1 cellular context compared by ENCODE assay signal in genomic region chr19:58380736-58381459, GRCh38.
TF ChIP-seq lines count a peak whose summit lies in the region.

Gene ZNF837 (minus strand): TSS chr19:58381030. CDS start chr19:58369332, 11,698 bp downstream.

TF ChIP-seq in K562, 482 proteins besides CTCF, POLR2A, EP300 and RAD21 (continued from another document and continues in another):
- no peak for TF ChIP-seq DEAF1 (CRISPR knock-in tag; IDR thresholded peaks at IDR 0.05)
- no peak for TF ChIP-seq KLF10 (CRISPR knock-in tag; IDR thresholded peaks at IDR 0.05)
- TF ChIP-seq ZNF76 (CRISPR knock-in tag; IDR thresholded peaks at IDR 0.05; ENCODE audit: borderline replicate concordance): peak; percentile 79; the same call in 1 of the 2 replicates
- TF ChIP-seq RNF2 (IDR thresholded peaks at IDR 0.05): peak; percentile 69; the same call in 1 of the 2 replicates
- TF ChIP-seq FIP1L1 (IDR thresholded peaks at IDR 0.05; ENCODE audit: low read depth, low read length, poor library complexity, severe bottlenecking): peak; percentile 99
- peak; percentile 34; the same call in 1 of the 2 replicates for TF ChIP-seq MITF (IDR thresholded peaks at IDR 0.05)
- TF ChIP-seq OTX1 (CRISPR knock-in tag; IDR thresholded peaks at IDR 0.05): 0 out of 2 replicates have a peak, but pooled peaks have one; percentile 1
- TF ChIP-seq CREB1 (IDR thresholded peaks at IDR 0.05): peak; percentile 76
- peak; percentile 88 for TF ChIP-seq CREB1 (CRISPR knock-in tag; IDR thresholded peaks at IDR 0.05)
- peak; percentile 96 for TF ChIP-seq ZC3H11A (IDR thresholded peaks at IDR 0.05; ENCODE audit: low read depth, low read length)
- peak; percentile 97 for TF ChIP-seq ZEB2 (IDR thresholded peaks at IDR 0.05)
- no peak for TF ChIP-seq EHMT2 (IDR thresholded peaks at IDR 0.05)
- no peak; the same call in 1 of the 2 replicates for TF ChIP-seq ZNF274 (IDR thresholded peaks at IDR 0.05; ENCODE audit: borderline replicate concordance, low read depth, low read length)
- TF ChIP-seq ZNF609 (CRISPR knock-in tag; IDR thresholded peaks at IDR 0.05; ENCODE audit: borderline replicate concordance): 0 out of 2 replicates have a peak, but pooled peaks have one; percentile 47
- peak; percentile 99 for TF ChIP-seq HNRNPLL (IDR thresholded peaks at IDR 0.05; ENCODE audit: low read depth, low read length, poor library complexity, severe bottlenecking)
- peak in 1 of 2 experiments; percentile 3; a peak in 2 of 4 replicates for TF ChIP-seq TEAD1 (CRISPR knock-in tag; IDR thresholded peaks at IDR 0.05)
- 0 out of 2 replicates have a peak, but pooled peaks have one; percentile 53 for TF ChIP-seq ZBED1 (IDR thresholded peaks at IDR 0.05)
- TF ChIP-seq MAZ (CRISPR knock-in tag; conservative IDR thresholded peaks at IDR 0.05 in 1 of 2, IDR thresholded peaks at IDR 0.05 in 1 of 2): peak; percentile 96 to 97
- 0 out of 2 replicates have a peak, but pooled peaks have one; percentile 91 for TF ChIP-seq RBM34 (IDR thresholded peaks at IDR 0.05; ENCODE audit: borderline replicate concordance, insufficient read depth, low read length)
- TF ChIP-seq RFX1 (IDR thresholded peaks at IDR 0.05): peak; percentile 100
- peak; percentile 86 for TF ChIP-seq ATF7 (IDR thresholded peaks at IDR 0.05)
- peak; percentile 88 for TF ChIP-seq DIDO1 (tag; IDR thresholded peaks at IDR 0.05; ENCODE audit: low read depth)
- no peak for TF ChIP-seq ARID3A (IDR thresholded peaks at IDR 0.05; ENCODE audit: borderline replicate concordance, low read depth, low read length)
- TF ChIP-seq ZC3H8 (IDR thresholded peaks at IDR 0.05): no peak
- no peak for TF ChIP-seq ZFPM2 (CRISPR knock-in tag; IDR thresholded peaks at IDR 0.05)
- TF ChIP-seq TAF15 (IDR thresholded peaks at IDR 0.05; ENCODE audit: low read depth, low read length): 0 out of 2 replicates have a peak, but pooled peaks have one; percentile 16
- TF ChIP-seq NCOA2 (IDR thresholded peaks at IDR 0.05; ENCODE audit: partially characterized antibody in 2 of 2): no peak
- peak; percentile 95 for TF ChIP-seq MTA3 (IDR thresholded peaks at IDR 0.05; ENCODE audit: borderline replicate concordance)
- TF ChIP-seq HMG20A (CRISPR knock-in tag; conservative IDR thresholded peaks at IDR 0.05): no peak
- TF ChIP-seq ARNT (IDR thresholded peaks at IDR 0.05): no peak
- no peak for TF ChIP-seq SRSF3 (IDR thresholded peaks at IDR 0.05; ENCODE audit: insufficient read depth, low read length)
- TF ChIP-seq NKRF (IDR thresholded peaks at IDR 0.05; ENCODE audit: borderline replicate concordance): peak; percentile 57; the same call in 1 of the 2 replicates
- TF ChIP-seq ZNF780A (CRISPR knock-in tag; IDR thresholded peaks at IDR 0.05): no peak
- no peak for TF ChIP-seq HOXB6 (CRISPR knock-in tag; IDR thresholded peaks at IDR 0.05; ENCODE audit: borderline replicate concordance)
- TF ChIP-seq HDAC3 (IDR thresholded peaks at IDR 0.05; ENCODE audit: borderline replicate concordance, partially characterized antibody): peak; percentile 62
- no peak for TF ChIP-seq CBFA2T2 (conservative IDR thresholded peaks at IDR 0.05)
- peak; percentile 61 for TF ChIP-seq ESRRA (IDR thresholded peaks at IDR 0.05; ENCODE audit: borderline replicate concordance, low read depth)
- TF ChIP-seq ARHGAP35 (IDR thresholded peaks at IDR 0.05; ENCODE audit: partially characterized antibody): no peak
- TF ChIP-seq GMEB1 (CRISPR knock-in tag; IDR thresholded peaks at IDR 0.05): peak; percentile 83
- no peak for TF ChIP-seq MYNN (IDR thresholded peaks at IDR 0.05)
- TF ChIP-seq MYNN (CRISPR knock-in tag; IDR thresholded peaks at IDR 0.05): no peak
- TF ChIP-seq FOXM1 (IDR thresholded peaks at IDR 0.05; ENCODE audit: low read depth): no peak
- TF ChIP-seq FOXM1 (CRISPR knock-in tag; IDR thresholded peaks at IDR 0.05; ENCODE audit: low read depth): peak; percentile 40; the same call in 1 of the 2 replicates
- TF ChIP-seq ZNF347 (CRISPR knock-in tag; IDR thresholded peaks at IDR 0.05; ENCODE audit: low read depth): no peak
- no peak for TF ChIP-seq USF1 (CRISPR knock-in tag; IDR thresholded peaks at IDR 0.05)
- TF ChIP-seq L3MBTL2 (IDR thresholded peaks at IDR 0.05): peak; percentile 93
- peak; percentile 67; the same call in 1 of the 2 replicates for TF ChIP-seq MAX (CRISPR knock-in tag; IDR thresholded peaks at IDR 0.05)
- no peak for TF ChIP-seq MAFF (IDR thresholded peaks at IDR 0.05; ENCODE audit: low read length)
- TF ChIP-seq MEF2A (IDR thresholded peaks at IDR 0.05; ENCODE audit: control insufficient read depth, low read depth, low read length): no peak
- no peak for TF ChIP-seq SNIP1 (IDR thresholded peaks at IDR 0.05; ENCODE audit: low read depth)
- TF ChIP-seq ZBTB7A (IDR thresholded peaks at IDR 0.05; ENCODE audit: borderline replicate concordance, control insufficient read depth, low read depth, low read length): peak; percentile 88
- no peak for TF ChIP-seq MYBL2 (IDR thresholded peaks at IDR 0.05; ENCODE audit: low read depth)
- no peak for TF ChIP-seq MYBL2 (CRISPR knock-in tag; IDR thresholded peaks at IDR 0.05; ENCODE audit: borderline replicate concordance)
- TF ChIP-seq CGGBP1 (CRISPR knock-in tag; IDR thresholded peaks at IDR 0.05): peak; percentile 78
- TF ChIP-seq ZNF217 (CRISPR knock-in tag; IDR thresholded peaks at IDR 0.05): no peak
- no peak for TF ChIP-seq TCF7L2 (IDR thresholded peaks at IDR 0.05; ENCODE audit: low read depth, low read length)
- peak; percentile 5; the same call in 1 of the 2 replicates for TF ChIP-seq TAF7 (tag; IDR thresholded peaks at IDR 0.05)
- TF ChIP-seq SP2 (IDR thresholded peaks at IDR 0.05; ENCODE audit: extremely low read depth, low read depth, low read length, poor library complexity, severe bottlenecking): peak; percentile 70
- no peak for TF ChIP-seq RAD51 (IDR thresholded peaks at IDR 0.05; ENCODE audit: borderline replicate concordance, low read depth)
- peak; percentile 51; the same call in 1 of the 2 replicates for TF ChIP-seq ZNF165 (CRISPR knock-in tag; IDR thresholded peaks at IDR 0.05; ENCODE audit: borderline replicate concordance)
- TF ChIP-seq ZBTB17 (CRISPR knock-in tag; IDR thresholded peaks at IDR 0.05): peak; percentile 90
